Comparison of ENCODE assay signal across 6 cellular contexts in genomic region chr1:178502856-178503255, GRCh38. TPM values are rescaled to one million over a fixed set of nuclear protein-coding genes. Genes with fewer than 3 reads are reported as not detected.
"Had no signal": no experiment of that assay in that cellular context is flagged by ENCODE, and none has a peak within 500 bp of the region (broad histone marks: within the 10 kb centered on the region; RNA-seq: fewer than 3 reads in every experiment).

No MANE protein-coding gene starts in this region.

- H3K4me3 Mint-ChIP-seq: GM23338, H9 had no signal

- H3K27ac Mint-ChIP-seq: GM23338, H9 had no signal

- ATAC-seq: GM23338 had no signal

- H3K9me3 Mint-ChIP-seq: GM23338, H9 had no signal

- DNase-seq: H9, HCEC 1CT, IMR-90 had no signal

RNA-seq across cellular contexts. Expression of gene CLEC20A, which starts 6.1 kb away (rescaled TPM):
- total RNA-seq: GM23338, H1, H9, HT-29, IMR-90 had no signal

RNA-seq across cellular contexts. Expression of gene TEX35, which starts 10.1 kb away (rescaled TPM):
- total RNA-seq: GM23338, H1, H9, HT-29, IMR-90 had no signal
